8 cellular contexts compared by ENCODE assay signal in genomic region chr1:224203243-224204016, GRCh38. TPM values are rescaled to one million over a fixed set of nuclear protein-coding genes. Genes with fewer than 3 reads are reported as not detected.
DNase-seq lines count a peak whose midpoint lies in the region; ATAC-seq, FAIRE-seq and TF ChIP-seq lines count a peak whose summit lies in the region.

No MANE protein-coding gene starts in this region.

- H3K9me3 ChIP-seq in astrocyte (ENCODE audit: insufficient read depth, low read depth, low read length) (no peaks in the 10 kb centered on the region), lower lobe of right lung (no peaks in the 10 kb centered on the region)

- H3K9ac ChIP-seq in astrocyte (ENCODE audit: low read length): peak overlapping the region; percentile 27

- peaks cover 29% of the 10 kb centered on the region for H3K4me1 ChIP-seq in astrocyte (ENCODE audit: insufficient read depth, low read length)
- peaks cover 22% of the 10 kb centered on the region for H3K4me1 ChIP-seq in lower lobe of right lung

- peak overlapping the region; percentile 44 for H3K4me2 ChIP-seq in astrocyte (ENCODE audit: low read length)

- H3K4me3 ChIP-seq in astrocyte (ENCODE audit: insufficient read depth, low read depth, low read length) (no peak overlapping the region), lower lobe of right lung (no peak overlapping the region)

- no peak overlapping the region for H3K4me3 Mint-ChIP-seq in astrocyte (ENCODE audit: unreplicated experiment)

- H3K36me3 Mint-ChIP-seq in astrocyte (ENCODE audit: low read depth, unreplicated experiment): no peaks in the 10 kb centered on the region

- H3K27ac ChIP-seq in 22Rv1 (peak overlapping the region; percentile 77), astrocyte (ENCODE audit: low read depth, low read length) (peak overlapping the region; percentile 35), lower lobe of right lung (peak overlapping the region; percentile 49)

- H4K20me1 ChIP-seq in astrocyte (ENCODE audit: insufficient read depth, low read length): no peaks in the 10 kb centered on the region

- no peaks in the 10 kb centered on the region for H3K27me3 ChIP-seq in astrocyte (ENCODE audit: insufficient read depth, low read length)
- no peaks in the 10 kb centered on the region for H3K27me3 ChIP-seq in lower lobe of right lung (ENCODE audit: low read depth)

- intact Hi-C loops in lower lobe of right lung (cut with DNase I): no loop called here

- ATAC-seq in GM19023 (IDR thresholded peaks at IDR 0.05; ENCODE audit: unreplicated experiment) (peak; percentile 57), HG03565 (IDR thresholded peaks at IDR 0.05; ENCODE audit: unreplicated experiment) (peak; percentile 71), lower lobe of right lung (peak; percentile 55 to 84)

- no peak for TF ChIP-seq CTCF in 22Rv1 (IDR thresholded peaks at IDR 0.05)
- TF ChIP-seq CTCF in astrocyte (IDR thresholded peaks at IDR 0.05; ENCODE audit: insufficient read depth, low read depth, low read length): no peak
- no peak for TF ChIP-seq CTCF in lower lobe of right lung (IDR thresholded peaks at IDR 0.05)

- H3K27me3 Mint-ChIP-seq in astrocyte (ENCODE audit: low read depth, unreplicated experiment): no peaks in the 10 kb centered on the region

- peak overlapping the region; percentile 68 for H3K27ac Mint-ChIP-seq in astrocyte (ENCODE audit: unreplicated experiment)

- no peaks in the 10 kb centered on the region for H3K79me2 ChIP-seq in astrocyte (ENCODE audit: insufficient read depth, low read length)

- no peaks in the 10 kb centered on the region for H3K36me3 ChIP-seq in astrocyte (ENCODE audit: insufficient read depth, low read length)
- H3K36me3 ChIP-seq in lower lobe of right lung: no peaks in the 10 kb centered on the region

- peak; percentile 85 for DNase-seq in astrocyte (ENCODE audit: low read depth)
- DNase-seq in lower lobe of right lung: peak; percentile 74
- no peak for DNase-seq in ureter (ENCODE audit: low spot score)
- no peak for DNase-seq in NCI-H146 (lab: John Stamatoyannopoulos, UW)
- DNase-seq in activated CD4-positive, alpha-beta T cell treated with anti-CD3 and anti-CD28 coated beads, Interleukin-2, amount 50 U/mL, for 4 hours: no peak

- H3K9me3 Mint-ChIP-seq in astrocyte (ENCODE audit: unreplicated experiment): no peaks in the 10 kb centered on the region

- H3K4me1 Mint-ChIP-seq in astrocyte (ENCODE audit: low read depth, unreplicated experiment): peaks cover 31% of the 10 kb centered on the region

- H2AFZ ChIP-seq in astrocyte (ENCODE audit: low read depth, low read length): no peak overlapping the region

- peak; percentile 60 for FAIRE-seq in astrocyte (lab: Jason Lieb, UNC)

RNA-seq across cellular contexts. Expression of gene DEGS1, which starts 20.4 kb away (rescaled TPM):
- total RNA-seq in astrocyte: 115 and 132 TPM in 2 replicates
- 72.0 TPM for total RNA-seq in lower lobe of right lung
- total RNA-seq in ureter: 30.9 TPM

Comparison
In these comparisons a context has a peak if more than half of its experiments do, and no peak if none do; other contexts are left out.
1. DNase-seq: peak in astrocyte (single experiment) and lower lobe of right lung (single experiment); none in ureter (single experiment), NCI-H146 (single experiment) and activated CD4-positive, alpha-beta T cell treated with anti-CD3 and anti-CD28 coated beads, Interleukin-2, amount 50 U/mL, for 4 hours (0 of 2).
2. Peak in every context shown above with its lines, with median percentiles within 50 percentile points of each other: H3K27ac ChIP-seq and ATAC-seq.